ENCODE assay signal across 8 cellular contexts in genomic region chr17:38824899-38825761, GRCh38. TPM values are rescaled to one million over a fixed set of nuclear protein-coding genes. Genes with fewer than 3 reads are reported as not detected.
DNase-seq lines count a peak whose midpoint lies in the region; ATAC-seq and TF ChIP-seq lines count a peak whose summit lies in the region.

TSS of gene CWC25 (minus strand) at chr17:38825321. CDS start at chr17:38825183, 138 bp downstream.

- H3K4me3 ChIP-seq in GM12865 (ENCODE audit: low read depth, low read length) (peak within 1 kb of the TSS; percentile 81), upper lobe of left lung (peak within 1 kb of the TSS; percentile 61 to 85 (median 72))

- peak; percentile 92 for ATAC-seq in HG02840 (IDR thresholded peaks at IDR 0.05; ENCODE audit: low FRiP score, unreplicated experiment)
- ATAC-seq in left cardiac atrium: peak; percentile 95
- peak; percentile 90 to 95 for ATAC-seq in upper lobe of left lung (ENCODE audit: low FRiP score in 2 of 2)

- DNase-seq in GM12865 (ENCODE audit: low read depth) (peak; percentile 98), NCI-H1694 (lab: John Stamatoyannopoulos, UW) (peak; percentile 92), amniotic epithelial cell (ENCODE audit: low read depth) (peak; percentile 93), left cardiac atrium (peak; percentile 91), posterior vena cava (ENCODE audit: low spot score) (peak; percentile 98), upper lobe of left lung (peak; percentile 86 to 100)

- intact Hi-C loops in T-helper 1 cell treated with Interleukin-12 subunit alpha and Interleukin-12 subunit beta and Interleukin-4 antibody, amounts not matched to agents 30 ng/mL and 1 ng/mL, for 36 hours (cut with micrococcal nuclease): loop anchor here (1.0 kb wide), 5 partner anchors 25 to 73 kb away; partner anchors contain the start of genes PSMB3 and RPL23
- intact Hi-C loops in left cardiac atrium (cut with DNase I): loop anchor here in 1 of 2 donors (1.0 kb wide), 1 partner anchor 28 kb away; the partner anchor contains the start of gene RPL23
- intact Hi-C loops in posterior vena cava (cut with DNase I): no loop called here

- no peaks in the 10 kb centered on the region for H3K27me3 ChIP-seq in upper lobe of left lung

- WGBS in upper lobe of left lung, 2 donors: 1 to 2% methylated on average over 18 to 50 of the region's 55 CpGs

- H3K4me1 ChIP-seq in upper lobe of left lung: peaks cover 17 to 39% (median 23%) of the 10 kb centered on the region in 4 donors

- TF ChIP-seq POLR2A in upper lobe of left lung (IDR thresholded peaks at IDR 0.05): peak; percentile 72 to 95 (median 81)

- peak within 1 kb of the TSS; percentile 95 to 100 (median 98) for H3K27ac ChIP-seq in upper lobe of left lung

- peak in 2 of 4 donors; percentile 39 to 95 for TF ChIP-seq EP300 in upper lobe of left lung (IDR thresholded peaks at IDR 0.05)

- TF ChIP-seq CTCF in GM12865 (IDR thresholded peaks at IDR 0.05; ENCODE audit: insufficient read depth, low read depth, low read length, missing control alignments) (no peak), upper lobe of left lung (IDR thresholded peaks at IDR 0.05) (peak in 1 of 6 experiments; percentile 44)

- H3K36me3 ChIP-seq in upper lobe of left lung: peaks cover 9 to 14% (median 13%) of the 10 kb centered on the region in 4 donors

- no peaks in the 10 kb centered on the region for H3K9me3 ChIP-seq in upper lobe of left lung

RNA-seq across cellular contexts. Expression of gene CWC25, which starts in this region (rescaled TPM):
- total RNA-seq in T-helper 1 cell treated with Interleukin-12 subunit alpha and Interleukin-12 subunit beta and Interleukin-4 antibody, amounts not matched to agents 30 ng/mL and 1 ng/mL, for 36 hours: 35.2 and 37.1 TPM in 2 replicates
- total RNA-seq in left cardiac atrium: 10 to 100 TPM in 1 of 2 donors, 1 to 10 TPM in 1; 8.5 to 12.1 TPM
- 10 to 100 TPM; 13.6 to 14.9 TPM for total RNA-seq in posterior vena cava
- total RNA-seq in upper lobe of left lung: 100 to 1,000 TPM in 1 of 6 donors, 10 to 100 TPM in 5; 21.3 to 118 (median 29.5) TPM

Comparison
In these comparisons a context has a peak if more than half of its experiments do, and no peak if none do; other contexts are left out.
1. Peak in every context shown above with its lines: DNase-seq, ATAC-seq, H3K4me3 ChIP-seq and H3K27ac ChIP-seq.